Comparison of ENCODE assay signal across 34 cellular contexts in genomic region chr2:13020469-13020868, GRCh38.
"Had no signal": no experiment of that assay in that cellular context is flagged by ENCODE, and none has a peak within 500 bp of the region (broad histone marks: within the 10 kb centered on the region; RNA-seq: fewer than 3 reads in every experiment).

No MANE protein-coding gene starts in this region.

- H3K4me1 ChIP-seq: adrenal gland, body of pancreas, breast epithelium had no signal

- ATAC-seq: activated CD8-positive, alpha-beta T cell treated with anti-CD3 and anti-CD28 coated beads for 36 hours; activated naive CD4-positive, alpha-beta T cell treated with anti-CD3 and anti-CD28 coated beads, Interleukin-2, amount 50 U/mL, for 72 hours; activated T-cell treated with anti-CD3 and anti-CD28 coated beads, Interleukin-2, amount 50 U/mL, for 4 hours; activated T-cell treated with anti-CD3 and anti-CD28 coated beads, Interleukin-2, amount 50 U/mL, for 72 hours; activated T-helper 17 cell treated with anti-CD3 and anti-CD28 coated beads, Interleukin-2, amount 50 U/mL, for 72 hours; body of pancreas had no signal

- DNase-seq: activated B cell treated with CpG ODN at 0.5 μM for 24 hours; activated CD4-positive, alpha-beta memory T cell treated with anti-CD3 and anti-CD28 coated beads for 36 hours; activated CD4-positive, alpha-beta T cell treated with anti-CD3 and anti-CD28 coated beads for 4 hours; activated CD4-positive, alpha-beta T cell treated with anti-CD3 and anti-CD28 coated beads, Interleukin-2, amount 10 ng/mL, durations not matched to agents 24 days and 14 days; activated CD4-positive, alpha-beta T cell treated with anti-CD3 and anti-CD28 coated beads, Interleukin-2, amount 50 U/mL, for 1 hour; activated CD4-positive, alpha-beta T cell treated with anti-CD3 and anti-CD28 coated beads, Interleukin-2, amount 50 U/mL, for 4 hours; activated CD4-positive, CD25-positive, alpha-beta regulatory T cell treated with anti-CD3 and anti-CD28 coated beads, Interleukin-2, amount 50 U/mL, for 72 hours; activated CD8-positive, alpha-beta memory T cell treated with anti-CD3 and anti-CD28 coated beads, Interleukin-2, amount 50 U/mL, for 4 hours; activated CD8-positive, alpha-beta T cell treated with anti-CD3 and anti-CD28 coated beads for 36 hours; activated effector memory CD4-positive, alpha-beta T cell treated with anti-CD3 and anti-CD28 coated beads, Interleukin-2, amount 50 U/mL, for 16 hours; activated gamma-delta T cell treated with Interleukin-2 at 50 U/mL for 16 hours; activated naive CD4-positive, alpha-beta T cell; activated naive CD4-positive, alpha-beta T cell treated with anti-CD3 and anti-CD28 coated beads for 36 hours; activated naive CD4-positive, alpha-beta T cell treated with anti-CD3 and anti-CD28 coated beads, Interleukin-2, amount 50 U/mL, for 16 hours; activated naive CD8-positive, alpha-beta T cell treated with anti-CD3 and anti-CD28 coated beads for 36 hours; activated T-cell treated with anti-CD3 and anti-CD28 coated beads for 4 hours; activated T-cell treated with anti-CD3 and anti-CD28 coated beads, Interleukin-2, amount 50 U/mL, for 1 hour; activated T-cell treated with anti-CD3 and anti-CD28 coated beads, Interleukin-2, amount 50 U/mL, for 4 hours; activated T-cell treated with anti-CD3 and anti-CD28 coated beads, Interleukin-2, amount 50 U/mL, for 72 hours; adrenal gland; amniotic stem cell; aorta; body of pancreas; brain microvascular endothelial cell; central memory CD4-positive, alpha-beta T cell; T-helper 1 cell; T-helper 2 cell; T-helper 9 cell had no signal

- H3K4me3 ChIP-seq: adrenal gland, body of pancreas, breast epithelium had no signal

- H3K36me3 ChIP-seq: adrenal gland, brain microvascular endothelial cell, breast epithelium had no signal

- H3K9me3 ChIP-seq: adrenal gland, body of pancreas, breast epithelium had no signal

- FAIRE-seq: astrocyte, TTC549 had no signal

- H3K27ac ChIP-seq: adrenal gland, body of pancreas, brain microvascular endothelial cell, breast epithelium, VCaP had no signal

- H3K27me3 ChIP-seq: body of pancreas, brain microvascular endothelial cell, breast epithelium had no signal
